In genomic region chr10:77560052-77560451, GRCh38 we compare ENCODE assay signal across 40 cellular contexts.
"Had no signal": no experiment of that assay in that cellular context is flagged by ENCODE, and none has a peak within 500 bp of the region (broad histone marks: within the 10 kb centered on the region; RNA-seq: fewer than 3 reads in every experiment).

No MANE protein-coding gene starts in this region.

- H3K4me1 ChIP-seq: breast epithelium had no signal

- DNase-seq: activated effector memory CD4-positive, alpha-beta T cell treated with anti-CD3 and anti-CD28 coated beads, Interleukin-2, amount 50 U/mL, for 16 hours; activated effector memory CD4-positive, alpha-beta T cell treated with Interleukin-2 at 50 U/mL for 16 hours; activated gamma-delta T cell; activated gamma-delta T cell treated with Interleukin-2 at 50 U/mL for 16 hours; activated naive CD4-positive, alpha-beta T cell; activated naive CD4-positive, alpha-beta T cell treated with anti-CD3 and anti-CD28 coated beads for 36 hours; activated naive CD4-positive, alpha-beta T cell treated with anti-CD3 and anti-CD28 coated beads, Interleukin-2, amount 10 ng/mL, durations not matched to agents 7 days and 5 days; activated naive CD4-positive, alpha-beta T cell treated with anti-CD3 and anti-CD28 coated beads, Interleukin-2, amount 50 U/mL, for 16 hours; activated naive CD4-positive, alpha-beta T cell treated with Interleukin-2 at 50 U/mL for 16 hours; activated naive CD8-positive, alpha-beta T cell treated with anti-CD3 and anti-CD28 coated beads for 36 hours; activated naive CD8-positive, alpha-beta T cell treated with anti-CD3 and anti-CD28 coated beads, Interleukin-2, amount 10 ng/mL, durations not matched to agents 7 days and 5 days; activated naive CD8-positive, alpha-beta T cell treated with anti-CD3 and anti-CD28 coated beads, Interleukin-2, amount 50 U/mL, for 24 hours; activated T-cell treated with anti-CD3 and anti-CD28 coated beads, Interleukin-2, amount 50 U/mL, for 1 hour; activated T-cell treated with anti-CD3 and anti-CD28 coated beads, Interleukin-2, amount 50 U/mL, for 24 hours; activated T-cell treated with anti-CD3 and anti-CD28 coated beads, Interleukin-2, amount 50 U/mL, for 4 hours; activated T-cell treated with anti-CD3 and anti-CD28 coated beads, Interleukin-2, amount 50 U/mL, for 48 hours; activated T-cell treated with anti-CD3 and anti-CD28 coated beads, Interleukin-2, amount 50 U/mL, for 72 hours; adrenal gland; amniotic stem cell; amygdala; anterior cingulate cortex; aorta; body of pancreas; brain microvascular endothelial cell; caudate nucleus; central memory CD4-positive, alpha-beta T cell; cerebellar nuclear complex had no signal

- H3K27me3 ChIP-seq: adrenal gland, ascending aorta, body of pancreas, brain microvascular endothelial cell, breast epithelium, cardiac muscle cell had no signal

- H3K4me3 ChIP-seq: adrenal gland, ascending aorta, body of pancreas, breast epithelium, cardiac muscle cell had no signal

- H3K4me3 Mint-ChIP-seq: activated naive CD4-positive, alpha-beta T cell treated with anti-CD3 and anti-CD28 coated beads for 36 hours; activated naive CD4-positive, alpha-beta T cell treated with anti-CD3 and anti-CD28 coated beads, Interleukin-2, amount 10 ng/mL, durations not matched to agents 7 days and 5 days; activated naive CD4-positive, alpha-beta T cell treated with anti-CD3 and anti-CD28 coated beads, Interleukin-2, amount 50 U/mL, for 24 hours; activated naive CD8-positive, alpha-beta T cell; activated naive CD8-positive, alpha-beta T cell treated with anti-CD3 and anti-CD28 coated beads for 36 hours; activated naive CD8-positive, alpha-beta T cell treated with anti-CD3 and anti-CD28 coated beads, Interleukin-2, amount 10 ng/mL, durations not matched to agents 7 days and 5 days; activated naive CD8-positive, alpha-beta T cell treated with anti-CD3 and anti-CD28 coated beads, Interleukin-2, amount 50 U/mL, for 24 hours; activated T-cell treated with anti-CD3 and anti-CD28 coated beads, Interleukin-2, amount 50 U/mL, for 24 hours; activated T-cell treated with anti-CD3 and anti-CD28 coated beads, Interleukin-2, amount 50 U/mL, for 4 hours; activated T-cell treated with anti-CD3 and anti-CD28 coated beads, Interleukin-2, amount 50 U/mL, for 72 hours; activated T-helper 1 cell treated with anti-CD3 and anti-CD28 coated beads, Interleukin-12 subunit alpha, Interleukin-12 subunit beta, Interleukin-2, Interleukin-4 antibody, amounts not matched to agents 30 ng/mL and 10 ng/mL and 1 ng/mL, durations not matched to agents 14 hours and 24 hours and 36 hours; activated T-helper 17 cell treated with anti-CD3 and anti-CD28 coated beads, Interleukin-2, amount 50 U/mL, for 72 hours; brain; central memory CD8-positive, alpha-beta T cell had no signal

- FAIRE-seq: astrocyte, bronchial epithelial cell had no signal

- H3K9me3 Mint-ChIP-seq: activated naive CD4-positive, alpha-beta T cell treated with anti-CD3 and anti-CD28 coated beads for 36 hours; activated naive CD4-positive, alpha-beta T cell treated with anti-CD3 and anti-CD28 coated beads, Interleukin-2, amount 10 ng/mL, durations not matched to agents 7 days and 5 days; activated naive CD4-positive, alpha-beta T cell treated with anti-CD3 and anti-CD28 coated beads, Interleukin-2, amount 50 U/mL, for 24 hours; activated naive CD4-positive, alpha-beta T cell treated with anti-CD3 and anti-CD28 coated beads, Interleukin-2, amount 50 U/mL, for 72 hours; activated naive CD8-positive, alpha-beta T cell treated with anti-CD3 and anti-CD28 coated beads for 36 hours; activated naive CD8-positive, alpha-beta T cell treated with anti-CD3 and anti-CD28 coated beads, Interleukin-2, amount 10 ng/mL, durations not matched to agents 7 days and 5 days; activated naive CD8-positive, alpha-beta T cell treated with anti-CD3 and anti-CD28 coated beads, Interleukin-2, amount 50 U/mL, for 24 hours; activated T-cell treated with anti-CD3 and anti-CD28 coated beads, Interleukin-2, amount 50 U/mL, for 24 hours; activated T-cell treated with anti-CD3 and anti-CD28 coated beads, Interleukin-2, amount 50 U/mL, for 4 hours; activated T-cell treated with anti-CD3 and anti-CD28 coated beads, Interleukin-2, amount 50 U/mL, for 72 hours; activated T-helper 1 cell treated with anti-CD3 and anti-CD28 coated beads, Interleukin-12 subunit alpha, Interleukin-12 subunit beta, Interleukin-2, Interleukin-4 antibody, amounts not matched to agents 30 ng/mL and 10 ng/mL and 1 ng/mL, durations not matched to agents 14 hours and 24 hours and 36 hours; activated T-helper 17 cell treated with anti-CD3 and anti-CD28 coated beads, Interleukin-2, amount 50 U/mL, for 72 hours; activated T-helper 2 cell treated with anti-CD3 and anti-CD28 coated beads, Interferon-gamma antibody, Interleukin-2, Interleukin-4, amounts not matched to agents 10 μg/mL and 5 μg/mL and 100 μg/mL, durations not matched to agents 14 hours and 24 hours and 36 hours; brain; central memory CD8-positive, alpha-beta T cell had no signal

- H3K36me3 Mint-ChIP-seq: activated naive CD4-positive, alpha-beta T cell treated with anti-CD3 and anti-CD28 coated beads, Interleukin-2, amount 10 ng/mL, durations not matched to agents 7 days and 5 days; activated naive CD4-positive, alpha-beta T cell treated with anti-CD3 and anti-CD28 coated beads, Interleukin-2, amount 50 U/mL, for 24 hours; activated naive CD4-positive, alpha-beta T cell treated with anti-CD3 and anti-CD28 coated beads, Interleukin-2, amount 50 U/mL, for 72 hours; activated naive CD8-positive, alpha-beta T cell; activated naive CD8-positive, alpha-beta T cell treated with anti-CD3 and anti-CD28 coated beads for 36 hours; activated naive CD8-positive, alpha-beta T cell treated with anti-CD3 and anti-CD28 coated beads, Interleukin-2, amount 10 ng/mL, durations not matched to agents 7 days and 5 days; brain had no signal

- H3K27ac ChIP-seq: adrenal gland, body of pancreas, brain microvascular endothelial cell, breast epithelium, cardiac muscle cell had no signal

- H3K4me1 Mint-ChIP-seq: activated naive CD4-positive, alpha-beta T cell treated with anti-CD3 and anti-CD28 coated beads, Interleukin-2, amount 10 ng/mL, durations not matched to agents 7 days and 5 days; activated naive CD4-positive, alpha-beta T cell treated with anti-CD3 and anti-CD28 coated beads, Interleukin-2, amount 50 U/mL, for 24 hours; activated naive CD8-positive, alpha-beta T cell treated with anti-CD3 and anti-CD28 coated beads for 36 hours; activated naive CD8-positive, alpha-beta T cell treated with anti-CD3 and anti-CD28 coated beads, Interleukin-2, amount 50 U/mL, for 24 hours; activated T-helper 17 cell treated with anti-CD3 and anti-CD28 coated beads, Interleukin-2, amount 50 U/mL, for 72 hours; central memory CD8-positive, alpha-beta T cell had no signal

- ATAC-seq: activated naive CD4-positive, alpha-beta T cell treated with anti-CD3 and anti-CD28 coated beads, Interleukin-2, amount 50 U/mL, for 72 hours; activated naive CD8-positive, alpha-beta T cell treated with anti-CD3 and anti-CD28 coated beads, Interleukin-2, amount 50 U/mL, for 24 hours; activated T-cell treated with anti-CD3 and anti-CD28 coated beads, Interleukin-2, amount 50 U/mL, for 4 hours; activated T-cell treated with anti-CD3 and anti-CD28 coated beads, Interleukin-2, amount 50 U/mL, for 72 hours; activated T-helper 17 cell treated with anti-CD3 and anti-CD28 coated beads, Interleukin-2, amount 50 U/mL, for 72 hours; body of pancreas had no signal

- H3K9me3 ChIP-seq: adrenal gland, ascending aorta, body of pancreas, breast epithelium had no signal

- H3K27ac Mint-ChIP-seq: activated naive CD4-positive, alpha-beta T cell treated with anti-CD3 and anti-CD28 coated beads for 36 hours; activated naive CD4-positive, alpha-beta T cell treated with anti-CD3 and anti-CD28 coated beads, Interleukin-2, amount 10 ng/mL, durations not matched to agents 7 days and 5 days; activated naive CD4-positive, alpha-beta T cell treated with anti-CD3 and anti-CD28 coated beads, Interleukin-2, amount 50 U/mL, for 24 hours; activated naive CD4-positive, alpha-beta T cell treated with anti-CD3 and anti-CD28 coated beads, Interleukin-2, amount 50 U/mL, for 72 hours; activated naive CD8-positive, alpha-beta T cell; activated naive CD8-positive, alpha-beta T cell treated with anti-CD3 and anti-CD28 coated beads for 36 hours; activated naive CD8-positive, alpha-beta T cell treated with anti-CD3 and anti-CD28 coated beads, Interleukin-2, amount 10 ng/mL, durations not matched to agents 7 days and 5 days; activated naive CD8-positive, alpha-beta T cell treated with anti-CD3 and anti-CD28 coated beads, Interleukin-2, amount 50 U/mL, for 24 hours; activated T-cell treated with anti-CD3 and anti-CD28 coated beads, Interleukin-2, amount 50 U/mL, for 24 hours; activated T-cell treated with anti-CD3 and anti-CD28 coated beads, Interleukin-2, amount 50 U/mL, for 72 hours; activated T-helper 1 cell treated with anti-CD3 and anti-CD28 coated beads, Interleukin-12 subunit alpha, Interleukin-12 subunit beta, Interleukin-2, Interleukin-4 antibody, amounts not matched to agents 30 ng/mL and 10 ng/mL and 1 ng/mL, durations not matched to agents 14 hours and 24 hours and 36 hours; activated T-helper 17 cell treated with anti-CD3 and anti-CD28 coated beads, Interleukin-2, amount 50 U/mL, for 72 hours; activated T-helper 2 cell treated with anti-CD3 and anti-CD28 coated beads, Interferon-gamma antibody, Interleukin-2, Interleukin-4, amounts not matched to agents 10 μg/mL and 5 μg/mL and 100 μg/mL, durations not matched to agents 14 hours and 24 hours and 36 hours; brain had no signal

- H3K36me3 ChIP-seq: adrenal gland, ascending aorta, brain microvascular endothelial cell, breast epithelium, cardiac muscle cell had no signal
